In genomic region chr20:63860325-63861051, GRCh38 we compare ENCODE assay signal across 17 cellular contexts.
DNase-seq lines count a peak whose midpoint lies in the region; ATAC-seq, FAIRE-seq and TF ChIP-seq lines count a peak whose summit lies in the region.
"Had no signal": no experiment of that assay in that cellular context is flagged by ENCODE, and none has a peak within 500 bp of the region (broad histone marks: within the 10 kb centered on the region; RNA-seq: fewer than 3 reads in every experiment).

No MANE protein-coding gene starts in this region.

- no peak overlapping the region for H3K4me3 Mint-ChIP-seq in central memory CD8-positive, alpha-beta T cell
- H3K4me3 Mint-ChIP-seq: activated naive CD8-positive, alpha-beta T cell had no signal

- peaks cover 38% of the 10 kb centered on the region for H3K27me3 ChIP-seq in neutrophil
- H3K27me3 ChIP-seq: brain microvascular endothelial cell, vagina had no signal

- TF ChIP-seq CTCF in neutrophil (IDR thresholded peaks at IDR 0.05), result no peak

- H3K27ac ChIP-seq in neutrophil, result peak overlapping the region; percentile 99
- H3K27ac ChIP-seq: brain microvascular endothelial cell, prostate gland, vagina had no signal

- no peaks in the 10 kb centered on the region for H3K9me3 Mint-ChIP-seq in central memory CD8-positive, alpha-beta T cell

- H3K36me3 ChIP-seq in neutrophil, result peaks cover 8% of the 10 kb centered on the region
- H3K36me3 ChIP-seq: prostate gland had no signal

- no peaks in the 10 kb centered on the region for H3K27me3 Mint-ChIP-seq in central memory CD8-positive, alpha-beta T cell
- H3K27me3 Mint-ChIP-seq: activated naive CD8-positive, alpha-beta T cell had no signal

- peaks cover 39% of the 10 kb centered on the region for H3K4me1 Mint-ChIP-seq in central memory CD8-positive, alpha-beta T cell

- no peaks in the 10 kb centered on the region for H3K9me3 ChIP-seq in neutrophil
- H3K9me3 ChIP-seq: prostate gland, vagina had no signal

- peak overlapping the region; percentile 68 for H3K27ac Mint-ChIP-seq in central memory CD8-positive, alpha-beta T cell (ENCODE audit: low read depth)
- H3K27ac Mint-ChIP-seq: activated naive CD8-positive, alpha-beta T cell had no signal

- DNase-seq in ELF-1 (ENCODE audit: low read depth, low spot score) (peak; percentile 44), MV-4-11 (lab: John Stamatoyannopoulos, UW) (peak; percentile 66), NCI-H1930 (lab: John Stamatoyannopoulos, UW) (no peak), HTR-8/SVneo (ENCODE audit: insufficient read length, low spot score) (no peak), NCI-H2196 (lab: John Stamatoyannopoulos, UW; ENCODE audit: unreplicated experiment) (no peak), globus pallidus (ENCODE audit: low spot score) (no peak)
- DNase-seq in central memory CD8-positive, alpha-beta T cell (ENCODE audit: low spot score in 2 of 2), result no peak
- DNase-seq: brain microvascular endothelial cell; NCI-H2029 treated with DMSO at 0.1 percent for 48 hours; SHP77 treated with DMSO at 0.1 percent for 48 hours; stimulated activated naive CD8-positive, alpha-beta T cell treated with anti-CD3 and anti-CD28 coated beads, Interleukin-15, Interleukin-2, amounts not matched to agents 100 U/mL and 50 U/mL, for 24 hours had no signal

- peaks cover 58 to 69% of the 10 kb centered on the region in 2 experiments for H3K4me1 ChIP-seq in neutrophil (ENCODE audit: control insufficient read depth in 1 of 2, insufficient read depth in 1 of 2, low read depth in 1 of 2, low read length in 1 of 2)

- no peak for ATAC-seq in central memory CD8-positive, alpha-beta T cell (replicated peaks; ENCODE audit: extremely low read depth, poor library complexity, severe bottlenecking)
- ATAC-seq: stimulated activated naive CD8-positive, alpha-beta T cell treated with anti-CD3 and anti-CD28 coated beads, Interleukin-15, Interleukin-2, amounts not matched to agents 100 U/mL and 50 U/mL, for 24 hours had no signal

- FAIRE-seq in HTR-8/SVneo (lab: Jason Lieb, UNC), result no peak
- FAIRE-seq: GM18507, GM19239 had no signal

- peak overlapping the region; percentile 18 to 36 for H3K4me3 ChIP-seq in neutrophil (ENCODE audit: low read depth in 1 of 2, low read length in 1 of 2)
- H3K4me3 ChIP-seq: prostate gland, vagina had no signal

- peaks cover 12% of the 10 kb centered on the region for H3K36me3 Mint-ChIP-seq in central memory CD8-positive, alpha-beta T cell (ENCODE audit: insufficient read depth)
- H3K36me3 Mint-ChIP-seq: activated naive CD8-positive, alpha-beta T cell had no signal

Comparison
In these comparisons a context has a peak if more than half of its experiments do, and no peak if none do; other contexts are left out.
1. DNase-seq: peak in ELF-1 (single experiment) and MV-4-11 (single experiment); none in central memory CD8-positive, alpha-beta T cell (0 of 2), NCI-H1930 (0 of 2), HTR-8/SVneo (single experiment), NCI-H2196 (single experiment) and globus pallidus (single experiment).